In the genomic region with DNA sequence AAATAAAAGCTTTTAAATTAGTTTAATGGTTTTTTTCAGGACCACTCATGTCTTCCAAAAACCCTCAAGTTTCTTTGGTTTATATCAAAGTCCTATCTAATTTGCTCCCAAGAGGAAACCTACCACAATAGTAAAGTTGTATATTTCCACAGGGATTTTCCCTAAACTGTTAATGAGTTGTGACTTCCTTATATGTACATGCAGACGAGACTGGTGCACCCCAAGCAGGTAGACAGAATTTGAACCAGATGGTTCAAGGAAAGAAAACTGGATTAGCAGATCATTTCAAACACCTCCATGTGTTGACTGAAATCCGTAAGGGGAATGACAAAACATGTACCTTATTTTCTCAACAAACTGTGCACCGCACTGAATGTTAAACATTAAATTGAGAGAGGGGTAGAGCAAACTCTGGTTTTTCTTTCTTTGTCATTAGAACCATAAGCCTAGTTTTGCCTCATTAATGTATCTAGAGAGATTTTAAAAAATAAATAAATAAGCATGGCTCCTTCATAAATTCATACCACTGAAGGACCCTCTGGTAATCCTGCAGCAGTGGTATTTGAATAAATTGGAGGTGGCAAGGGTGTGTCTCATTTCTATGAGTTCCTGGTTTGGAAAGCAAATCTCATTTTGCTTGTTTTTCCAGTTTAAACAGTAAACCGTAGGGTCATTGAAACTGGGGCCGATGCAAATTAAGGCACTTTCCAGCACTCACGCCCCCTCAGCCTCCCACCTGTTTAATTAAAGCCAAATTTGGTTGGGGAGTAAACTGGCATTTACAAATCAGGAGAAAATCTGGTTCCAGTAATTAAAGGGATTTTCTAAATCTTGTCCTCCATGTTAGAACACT, we compare ENCODE assay signal across 15 cellular contexts.
"Had no signal": no experiment of that assay in that cellular context is flagged by ENCODE, and none has a peak within 500 bp of the region (broad histone marks: within the 10 kb centered on the region; RNA-seq: fewer than 3 reads in every experiment).

No MANE protein-coding gene starts in this region.

- H3K4me1 Mint-ChIP-seq: immature natural killer cell had no signal

- H3K36me3 Mint-ChIP-seq: activated naive CD8-positive, alpha-beta T cell; immature natural killer cell had no signal

- H3K4me3 Mint-ChIP-seq: activated naive CD8-positive, alpha-beta T cell; activated T-cell treated with anti-CD3 and anti-CD28 coated beads, Interleukin-2, amount 50 U/mL, for 4 hours; immature natural killer cell; memory B cell; stimulated activated naive CD8-positive, alpha-beta T cell treated with anti-CD3 and anti-CD28 coated beads, Interleukin-15, Interleukin-2, amounts not matched to agents 100 ng/mL and 50 ng/mL, for 24 hours had no signal

- H3K27ac Mint-ChIP-seq: activated naive CD8-positive, alpha-beta T cell; immature natural killer cell; memory B cell; stimulated activated naive CD8-positive, alpha-beta T cell treated with anti-CD3 and anti-CD28 coated beads, Interleukin-15, Interleukin-2, amounts not matched to agents 100 ng/mL and 50 ng/mL, for 24 hours had no signal

- DNase-seq: activated CD4-positive, alpha-beta T cell treated with anti-CD3 and anti-CD28 coated beads, Interleukin-2, amount 50 U/mL, for 4 hours; activated CD4-positive, CD25-positive, alpha-beta regulatory T cell treated with anti-CD3 and anti-CD28 coated beads, Interleukin-2, amount 50 U/mL, for 72 hours; activated gamma-delta T cell; activated T-cell treated with anti-CD3 and anti-CD28 coated beads, Interleukin-2, amount 50 U/mL, for 4 hours; dorsolateral prefrontal cortex; immature natural killer cell; left cardiac atrium; ovary; stimulated activated CD4-positive, alpha-beta T cell treated with anti-CD3 and anti-CD28 coated beads, Interleukin-15, amount 100 ng/mL, for 24 hours; stimulated activated CD4-positive, alpha-beta T cell treated with anti-CD3 and anti-CD28 coated beads, Interleukin-4, amount 100 ng/mL, for 24 hours; testis had no signal

- H3K9me3 Mint-ChIP-seq: activated T-cell treated with anti-CD3 and anti-CD28 coated beads, Interleukin-2, amount 50 U/mL, for 4 hours; immature natural killer cell; memory B cell; stimulated activated naive CD8-positive, alpha-beta T cell treated with anti-CD3 and anti-CD28 coated beads, Interleukin-15, Interleukin-2, amounts not matched to agents 100 ng/mL and 50 ng/mL, for 24 hours had no signal

- ATAC-seq: activated T-cell treated with anti-CD3 and anti-CD28 coated beads, Interleukin-2, amount 50 U/mL, for 4 hours; esophagus mucosa; left cardiac atrium had no signal
